ENCODE assay signal across 1 cellular context in genomic region chr1:246566808-246567154, GRCh38.
TF ChIP-seq lines count a peak whose summit lies in the region.

No MANE protein-coding gene starts in this region.

TF ChIP-seq in HepG2, 621 proteins besides CTCF, POLR2A, EP300 and RAD21 (continued from another document):
- TF ChIP-seq POLR2G (IDR thresholded peaks at IDR 0.05; ENCODE audit: low read depth, low read length) (no peak), ONECUT2 (CRISPR knock-in tag; IDR thresholded peaks at IDR 0.05) (no peak), ZNF431 (CRISPR knock-in tag; IDR thresholded peaks at IDR 0.05; ENCODE audit: borderline replicate concordance, low read depth) (no peak), NCOA2 (CRISPR knock-in tag; IDR thresholded peaks at IDR 0.05) (no peak), NFYB (CRISPR knock-in tag; IDR thresholded peaks at IDR 0.05) (no peak), ISX (CRISPR knock-in tag; conservative IDR thresholded peaks at IDR 0.05) (no peak), ELF3 (CRISPR knock-in tag; IDR thresholded peaks at IDR 0.05) (no peak), ZNF556 (CRISPR knock-in tag; IDR thresholded peaks at IDR 0.05; ENCODE audit: borderline replicate concordance) (no peak), ZNF746 (CRISPR knock-in tag; IDR thresholded peaks at IDR 0.05) (0 out of 2 replicates have a peak, but pooled peaks have one; percentile 15), ZNF333 (CRISPR knock-in tag; IDR thresholded peaks at IDR 0.05; ENCODE audit: borderline replicate concordance) (no peak), ZNF446 (CRISPR knock-in tag; IDR thresholded peaks at IDR 0.05) (peak; percentile 44; the same call in 1 of the 2 replicates), ZNF670 (CRISPR knock-in tag; IDR thresholded peaks at IDR 0.05; ENCODE audit: borderline replicate concordance) (no peak), GABPB1 (CRISPR knock-in tag; IDR thresholded peaks at IDR 0.05) (no peak)
